Comparison of ENCODE assay signal across 8 cellular contexts in the genomic region with DNA sequence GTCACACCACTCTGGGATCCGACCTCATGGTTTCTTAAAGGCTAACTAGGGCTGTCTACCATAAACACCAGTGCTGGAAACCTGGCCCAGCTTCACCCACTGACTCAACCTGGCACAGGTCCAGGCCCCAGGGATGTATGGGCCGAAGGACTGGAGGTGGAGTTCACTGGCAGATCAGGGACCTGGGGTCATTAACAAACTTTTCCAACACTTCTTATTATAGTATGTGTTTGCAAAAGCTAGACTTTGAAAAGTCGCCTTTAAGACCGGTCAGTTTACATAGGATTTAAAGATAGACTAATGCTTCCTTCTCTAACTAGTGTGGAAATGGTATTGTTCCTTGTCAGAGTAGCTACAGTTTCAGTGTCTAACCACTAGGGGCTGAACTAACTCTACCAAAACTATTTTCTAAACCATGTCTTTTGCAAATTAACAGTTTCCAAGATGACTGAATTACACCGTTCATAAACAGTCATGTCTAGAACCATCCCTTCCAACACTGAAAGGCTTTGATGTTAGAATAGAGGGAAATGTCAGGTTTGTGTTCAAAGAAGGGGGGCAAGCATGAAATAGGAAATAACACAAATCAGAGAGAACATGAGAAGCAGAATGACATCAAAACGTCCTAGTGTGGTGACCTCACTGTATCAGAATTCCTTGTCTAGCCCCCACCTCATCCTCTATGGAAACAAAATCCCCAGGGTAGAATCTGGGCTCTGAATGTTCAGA. TPM values are rescaled to one million over a fixed set of nuclear protein-coding genes. Genes with fewer than 3 reads are reported as not detected.
DNase-seq lines count a peak whose midpoint lies in the region; ATAC-seq and TF ChIP-seq lines count a peak whose summit lies in the region.

No MANE protein-coding gene starts in this region.

- H3K9me3 ChIP-seq in left lung (no peaks in the 10 kb centered on the region), stomach (no peaks in the 10 kb centered on the region)

- TF ChIP-seq EP300 in stomach (IDR thresholded peaks at IDR 0.05), result no peak

- H3K9me3 Mint-ChIP-seq in CD14-positive monocyte, result no peaks in the 10 kb centered on the region

- H3K4me1 ChIP-seq in left lung (peaks cover 6 to 56% of the 10 kb centered on the region in 2 donors), stomach (peaks cover 24 to 49% (median 43%) of the 10 kb centered on the region in 4 donors)

- H3K36me3 ChIP-seq in left lung, result peaks cover 0 to 63% of the 10 kb centered on the region in 2 donors
- peaks cover 13 to 44% (median 33%) of the 10 kb centered on the region in 4 donors for H3K36me3 ChIP-seq in stomach

- no peak overlapping the region for H3K4me3 Mint-ChIP-seq in CD14-positive monocyte

- H3K27me3 ChIP-seq in left lung, result no peaks in the 10 kb centered on the region
- no peaks in the 10 kb centered on the region for H3K27me3 ChIP-seq in stomach

- peak; percentile 61 for ATAC-seq in GM18498 (IDR thresholded peaks at IDR 0.05; ENCODE audit: unreplicated experiment)
- peak; percentile 63 for ATAC-seq in left lung

- no peak for TF ChIP-seq POLR2A in stomach (IDR thresholded peaks at IDR 0.05)

- H3K36me3 Mint-ChIP-seq in CD14-positive monocyte, result peaks cover 55 to 61% of the 10 kb centered on the region in 2 donors

- WGBS in stomach, 5 donors, result 6 to 8% (median 8%) methylated on average over 6 of the region's 6 CpGs

- peaks cover 21% of the 10 kb centered on the region for H3K4me1 Mint-ChIP-seq in CD14-positive monocyte

- H3K4me3 ChIP-seq in choroid plexus epithelial cell (ENCODE audit: low read depth, low read length) (no peak overlapping the region), left lung (no peak overlapping the region), stomach (no peak overlapping the region)

- peak overlapping the region in 3 of 7 donors; percentile 20 to 54 (median 45) for H3K27ac Mint-ChIP-seq in CD14-positive monocyte

- TF ChIP-seq CTCF in CD14-positive monocyte (IDR thresholded peaks at IDR 0.05), result peak; percentile 83
- TF ChIP-seq CTCF in choroid plexus epithelial cell (conservative IDR thresholded peaks at IDR 0.05; ENCODE audit: low read depth, low read length), result peak; percentile 75
- peak; percentile 83 to 85 for TF ChIP-seq CTCF in left lung (IDR thresholded peaks at IDR 0.05)
- TF ChIP-seq CTCF in stomach (IDR thresholded peaks at IDR 0.05), result peak in 6 of 7 experiments; percentile 82 to 95 (median 88)

- intact Hi-C loops in CD14-positive monocyte (cut with micrococcal nuclease), result loop anchor here in 1 of 2 donors (5.0 kb wide), 1 partner anchor 79 kb away; the partner anchor contains the start of gene SLK
- intact Hi-C loops in left lung (cut with DNase I), result loop anchor here in 1 of 2 donors (10.0 kb wide), 1 partner anchor 327 kb away; no protein-coding TSS in a partner anchor
- intact Hi-C loops in stomach (cut with DNase I; ENCODE audit: low total_unique reads), result no loop called here

- DNase-seq in CD14-positive monocyte (ENCODE audit: low spot score) (no peak), HuH-7.5 (ENCODE audit: low spot score) (peak; percentile 28), RPMI8226 (peak; percentile 36), choroid plexus epithelial cell (ENCODE audit: low read depth) (peak; percentile 91), left lung (peak; percentile 62 to 83), stomach (peak; percentile 90), amniotic stem cell (lab: John Stamatoyannopoulos, UW) (no peak)

- peak overlapping the region; percentile 82 to 84 for H3K27ac ChIP-seq in left lung
- H3K27ac ChIP-seq in stomach, result peak overlapping the region; percentile 76 to 91 (median 84)

- peaks cover 0 to 2% (median 0%) of the 10 kb centered on the region in 3 donors for H3K27me3 Mint-ChIP-seq in CD14-positive monocyte (ENCODE audit: low read depth in 3 of 3)

RNA-seq across cellular contexts. Expression of gene STN1, which starts 29.7 kb away (rescaled TPM):
- polyA plus RNA-seq in CD14-positive monocyte (10 to 100 TPM; 35.9 to 37.4 TPM), stomach (10 to 100 TPM; 18.9 to 41.1 (median 24.0) TPM)
- total RNA-seq in left lung (10 to 100 TPM; 44.8 to 62.8 TPM), stomach (10 to 100 TPM in 2 of 5 donors, 1 to 10 TPM in 2, under 1 TPM in 1; 0.45 to 27.0 (median 7.6) TPM)

RNA-seq across cellular contexts. Expression of gene SH3PXD2A, which starts 32.9 kb away (rescaled TPM):
- polyA plus RNA-seq in CD14-positive monocyte (under 1 TPM; 0.01 to 0.05 TPM), stomach (10 to 100 TPM; 12.8 to 42.6 (median 24.7) TPM)
- total RNA-seq in left lung (10 to 100 TPM; 44.8 to 90.7 TPM), stomach (10 to 100 TPM; 15.2 to 51.6 (median 23.2) TPM)

Comparison
In these comparisons a context has a peak if more than half of its experiments do, and no peak if none do; other contexts are left out.
1. DNase-seq: peak in HuH-7.5 (single experiment), RPMI8226 (single experiment), choroid plexus epithelial cell (single experiment), left lung (2 of 2) and stomach (single experiment); none in CD14-positive monocyte (single experiment) and amniotic stem cell (single experiment).
2. Peak in every context shown above with its lines, with median percentiles within 50 percentile points of each other: CTCF ChIP-seq.